8 cellular contexts compared by ENCODE assay signal in genomic region chr11:22920939-22921565, GRCh38.
A peak's percentile ranks its signal among the peaks of the same experiment; 100 is the strongest.
DNase-seq lines count a peak whose midpoint lies in the region; ATAC-seq lines count a peak whose summit lies in the region.

No MANE protein-coding gene starts in this region.

- peak; percentile 96 for ATAC-seq in GM18867 (IDR thresholded peaks at IDR 0.05; ENCODE audit: unreplicated experiment)
- ATAC-seq in HG02943 (IDR thresholded peaks at IDR 0.05; ENCODE audit: low read depth, unreplicated experiment) = peak; percentile 88
- peak; percentile 77 to 78 for ATAC-seq in right cardiac atrium
- ATAC-seq in stimulated activated naive CD8-positive, alpha-beta T cell treated with anti-CD3 and anti-CD28 coated beads, Interleukin-15, Interleukin-2, amounts not matched to agents 100 U/mL and 50 U/mL, for 24 hours = peak; percentile 61

- no peaks in the 10 kb centered on the region for H3K27me3 Mint-ChIP-seq in activated CD4-positive, alpha-beta memory T cell treated with anti-CD3 and anti-CD28 coated beads for 36 hours

- H3K4me3 ChIP-seq in right cardiac atrium (ENCODE audit: low read length) = no peak overlapping the region

- H3K4me1 Mint-ChIP-seq in activated CD4-positive, alpha-beta memory T cell treated with anti-CD3 and anti-CD28 coated beads for 36 hours (ENCODE audit: low read depth) = peaks cover 4% of the 10 kb centered on the region

- intact Hi-C loops in activated CD4-positive, alpha-beta memory T cell treated with anti-CD3 and anti-CD28 coated beads for 36 hours (cut with micrococcal nuclease) = no loop called here
- intact Hi-C loops in right cardiac atrium (cut with DNase I) = no loop called here

- no peaks in the 10 kb centered on the region for H3K36me3 Mint-ChIP-seq in activated CD4-positive, alpha-beta memory T cell treated with anti-CD3 and anti-CD28 coated beads for 36 hours

- H3K27ac ChIP-seq in right cardiac atrium (ENCODE audit: low read length) = no peak overlapping the region

- no peak overlapping the region for H3K27ac Mint-ChIP-seq in activated CD4-positive, alpha-beta memory T cell treated with anti-CD3 and anti-CD28 coated beads for 36 hours

- peak; percentile 0 for DNase-seq in DMS 273 treated with DMSO at 0.1 percent for 48 hours (lab: John Stamatoyannopoulos, UW)
- peak; percentile 20 for DNase-seq in NCI-H1694 treated with DMSO at 0.1 percent for 48 hours (lab: John Stamatoyannopoulos, UW)
- DNase-seq in activated CD4-positive, alpha-beta memory T cell treated with anti-CD3 and anti-CD28 coated beads for 36 hours = peak; percentile 14
- DNase-seq in right cardiac atrium = no peak
- peak; percentile 4 for DNase-seq in stimulated activated naive CD8-positive, alpha-beta T cell treated with anti-CD3 and anti-CD28 coated beads, Interleukin-15, Interleukin-2, amounts not matched to agents 100 U/mL and 50 U/mL, for 24 hours
- no peak for DNase-seq in activated effector memory CD4-positive, alpha-beta T cell treated with anti-CD3 and anti-CD28 coated beads, Interleukin-2, amount 50 U/mL, for 16 hours

- no peaks in the 10 kb centered on the region for H3K9me3 Mint-ChIP-seq in activated CD4-positive, alpha-beta memory T cell treated with anti-CD3 and anti-CD28 coated beads for 36 hours

- H3K4me3 Mint-ChIP-seq in activated CD4-positive, alpha-beta memory T cell treated with anti-CD3 and anti-CD28 coated beads for 36 hours = no peak overlapping the region

- no peaks in the 10 kb centered on the region for H3K27me3 ChIP-seq in right cardiac atrium (ENCODE audit: control insufficient read depth, insufficient read depth)

- POLR2A ChIA-PET in activated CD4-positive, alpha-beta memory T cell treated with anti-CD3 and anti-CD28 coated beads for 36 hours (lab: Charles Lee) = no interaction called here

- CTCF ChIA-PET in activated CD4-positive, alpha-beta memory T cell treated with anti-CD3 and anti-CD28 coated beads for 36 hours (lab: Charles Lee) = interaction anchor here (0.6 to 1.0 kb wide), 2 partner anchors 11 to 58 kb away, joined by 3 to 4 read pairs; no protein-coding TSS in a partner anchor

- H3K4me1 ChIP-seq in right cardiac atrium (ENCODE audit: control insufficient read depth, insufficient read depth, low read length) = no peaks in the 10 kb centered on the region

- no peaks in the 10 kb centered on the region for H3K9me3 ChIP-seq in right cardiac atrium (ENCODE audit: control insufficient read depth, low read length)

- 49% methylated on average over 5 of the region's 5 CpGs for WGBS in right cardiac atrium

Comparison
In these comparisons a context has a peak if more than half of its experiments do, and no peak if none do; other contexts are left out.
1. DNase-seq: peak in DMS 273 treated with DMSO at 0.1 percent for 48 hours (single experiment), NCI-H1694 treated with DMSO at 0.1 percent for 48 hours (single experiment), activated CD4-positive, alpha-beta memory T cell treated with anti-CD3 and anti-CD28 coated beads for 36 hours (single experiment) and stimulated activated naive CD8-positive, alpha-beta T cell treated with anti-CD3 and anti-CD28 coated beads, Interleukin-15, Interleukin-2, amounts not matched to agents 100 U/mL and 50 U/mL, for 24 hours (single experiment); none in right cardiac atrium (0 of 3) and activated effector memory CD4-positive, alpha-beta T cell treated with anti-CD3 and anti-CD28 coated beads, Interleukin-2, amount 50 U/mL, for 16 hours (single experiment).
2. Peak in every context shown above with its lines, with median percentiles within 50 percentile points of each other: ATAC-seq.